13 cellular contexts compared by ENCODE assay signal in genomic region chr7:415646-416525, GRCh38.
"Had no signal": no experiment of that assay in that cellular context is flagged by ENCODE, and none has a peak within 500 bp of the region (broad histone marks: within the 10 kb centered on the region; RNA-seq: fewer than 3 reads in every experiment).

No MANE protein-coding gene starts in this region.

- H3K4me1 Mint-ChIP-seq: mesothelial cell of epicardium; stimulated activated effector memory CD8-positive, alpha-beta T cell treated with anti-CD3 and anti-CD28 coated beads, Interleukin-12 subunit alpha, Interleukin-12 subunit beta, amount 100 ng/mL, for 72 hours had no signal

- H3K27me3 Mint-ChIP-seq: naive B cell had no signal

- H3K4me1 ChIP-seq: adrenal gland, tibial nerve had no signal

- H3K9me3 ChIP-seq: adrenal gland had no signal

- H3K27me3 ChIP-seq: adrenal gland, gastroesophageal sphincter, tibial nerve had no signal

- H3K36me3 ChIP-seq: adrenal gland, gastroesophageal sphincter, tibial nerve had no signal

- H3K4me3 Mint-ChIP-seq: activated CD8-positive, alpha-beta T cell treated with anti-CD3 and anti-CD28 coated beads, Interleukin-2, amount 10 ng/mL, durations not matched to agents 7 days and 5 days; activated naive CD4-positive, alpha-beta T cell treated with anti-CD3 and anti-CD28 coated beads for 36 hours; mesothelial cell of epicardium; naive B cell; stimulated activated effector memory CD8-positive, alpha-beta T cell treated with anti-CD3 and anti-CD28 coated beads, Interleukin-12 subunit alpha, Interleukin-12 subunit beta, amount 100 ng/mL, for 72 hours had no signal

- H3K27ac Mint-ChIP-seq: activated CD8-positive, alpha-beta T cell treated with anti-CD3 and anti-CD28 coated beads, Interleukin-2, amount 10 ng/mL, durations not matched to agents 7 days and 5 days; activated naive CD4-positive, alpha-beta T cell treated with anti-CD3 and anti-CD28 coated beads for 36 hours; mesothelial cell of epicardium; naive B cell; stimulated activated effector memory CD8-positive, alpha-beta T cell treated with anti-CD3 and anti-CD28 coated beads, Interleukin-12 subunit alpha, Interleukin-12 subunit beta, amount 100 ng/mL, for 72 hours had no signal

- DNase-seq: activated CD4-positive, alpha-beta T cell treated with anti-CD3 and anti-CD28 coated beads for 4 hours; activated CD8-positive, alpha-beta T cell treated with anti-CD3 and anti-CD28 coated beads, Interleukin-2, amount 10 ng/mL, durations not matched to agents 7 days and 5 days; activated naive CD4-positive, alpha-beta T cell treated with anti-CD3 and anti-CD28 coated beads for 36 hours; central memory CD4-positive, alpha-beta T cell; cortex of kidney; effector memory CD4-positive, alpha-beta T cell; naive B cell; nucleus accumbens had no signal

- H3K4me3 ChIP-seq: adrenal gland, gastroesophageal sphincter, tibial nerve had no signal

- H3K27ac ChIP-seq: adrenal gland, gastroesophageal sphincter, tibial nerve had no signal

- H3K36me3 Mint-ChIP-seq: stimulated activated effector memory CD8-positive, alpha-beta T cell treated with anti-CD3 and anti-CD28 coated beads, Interleukin-12 subunit alpha, Interleukin-12 subunit beta, amount 100 ng/mL, for 72 hours had no signal

- ATAC-seq: activated CD8-positive, alpha-beta T cell treated with anti-CD3 and anti-CD28 coated beads, Interleukin-2, amount 10 ng/mL, durations not matched to agents 7 days and 5 days; gastroesophageal sphincter had no signal
